In genomic region chr20:49277786-49278035, GRCh38 we compare ENCODE assay signal across 8 cellular contexts. TPM values are rescaled to one million over a fixed set of nuclear protein-coding genes. Genes with fewer than 3 reads are reported as not detected.
A peak's percentile ranks its signal among the peaks of the same experiment; 100 is the strongest.
DNase-seq lines count a peak whose midpoint lies in the region; ATAC-seq and TF ChIP-seq lines count a peak whose summit lies in the region.

No MANE protein-coding gene starts in this region.

- H3K4me3 Mint-ChIP-seq in GM23338 = peak overlapping the region; percentile 100
- H3K4me3 Mint-ChIP-seq in activated B cell treated with CpG ODN at 0.5 μM for 24 hours = peak overlapping the region; percentile 98

- POLR2A ChIA-PET in activated B cell treated with CpG ODN at 0.5 μM for 24 hours (lab: Charles Lee) = interaction anchor here (0.6 to 8.0 kb wide), 5 partner anchors 9 to 231 kb away, joined by 3 to 63 read pairs (median 29); partner anchors contain the start of gene DDX27

- H3K4me1 ChIP-seq in GM23338 (ENCODE audit: insufficient read depth) = peaks cover 19% of the 10 kb centered on the region
- peaks cover 36% of the 10 kb centered on the region for H3K4me1 ChIP-seq in hepatocyte (ENCODE audit: insufficient read depth)
- H3K4me1 ChIP-seq in spleen = peaks cover 27 to 85% (median 76%) of the 10 kb centered on the region in 6 donors

- H3K79me2 ChIP-seq in GM23338 (replicated peaks; ENCODE audit: insufficient read depth) (peaks cover 75% of the 10 kb centered on the region), hepatocyte (peaks cover 86% of the 10 kb centered on the region)

- H3K9me2 ChIP-seq in GM23338 (ENCODE audit: insufficient read depth) (0 out of 2 replicates have a peak, but pooled peaks cover 4% of the 10 kb centered on the region), hepatocyte (replicated peaks; ENCODE audit: insufficient read depth) (no peaks in the 10 kb centered on the region)

- peaks cover 45% of the 10 kb centered on the region for H3K27me3 Mint-ChIP-seq in GM23338 (ENCODE audit: insufficient read depth, low read depth, poor library complexity)
- H3K27me3 Mint-ChIP-seq in activated B cell treated with CpG ODN at 0.5 μM for 24 hours = no peaks in the 10 kb centered on the region

- H2AFZ ChIP-seq in GM23338 (no peak overlapping the region; the same call in 1 of the 2 replicates), hepatocyte (peak overlapping the region; percentile 68)

- H4K20me1 ChIP-seq in GM23338 (replicated peaks; ENCODE audit: insufficient read depth) (peaks cover 37% of the 10 kb centered on the region), hepatocyte (ENCODE audit: insufficient read depth, poor library complexity, severe bottlenecking) (peaks cover 38% of the 10 kb centered on the region)

- H3K9me3 ChIP-seq in hepatocyte (ENCODE audit: low read depth) = no peaks in the 10 kb centered on the region
- H3K9me3 ChIP-seq in spleen = peaks cover 3 to 31% (median 28%) of the 10 kb centered on the region in 8 donors

- H3K4me3 ChIP-seq in GM23338 (peak overlapping the region; percentile 100), hepatocyte (peak overlapping the region; percentile 42), spleen (peak overlapping the region; percentile 61 to 88 (median 78))

- intact Hi-C loops in activated B cell treated with CpG ODN at 0.5 μM for 24 hours (cut with micrococcal nuclease) (loop anchor here (1.0 to 10.0 kb wide), 12 partner anchors 45 to 1925 kb away; partner anchors contain the start of genes CEBPB, CSE1L, DDX27 and PREX1), spleen (cut with DNase I; ENCODE audit: low total_unique reads) (no loop called here)

- peak; percentile 18 to 90 (median 77) for TF ChIP-seq POLR2A in spleen (IDR thresholded peaks at IDR 0.05)

- H3K9me3 Mint-ChIP-seq in GM23338 = peaks cover 49% of the 10 kb centered on the region
- peaks cover 20% of the 10 kb centered on the region for H3K9me3 Mint-ChIP-seq in activated B cell treated with CpG ODN at 0.5 μM for 24 hours

- ATAC-seq in GM23338 (no peak), activated B cell treated with CpG ODN at 0.5 μM for 24 hours (ENCODE audit: low read depth) (no peak), GM21786 (IDR thresholded peaks at IDR 0.05; ENCODE audit: unreplicated experiment) (no peak), HG02885 (IDR thresholded peaks at IDR 0.05; ENCODE audit: poor library complexity, unreplicated experiment) (no peak)

- H3K27ac ChIP-seq in GM23338 (ENCODE audit: low read depth) = no peak overlapping the region
- peak overlapping the region; percentile 98 for H3K27ac ChIP-seq in hepatocyte
- peak overlapping the region; percentile 97 to 99 (median 99) for H3K27ac ChIP-seq in spleen

- WGBS in hepatocyte (ENCODE audit: low lambda C conversion rate, missing lambda C conversion rate) = 0% methylated on average over 7 of the region's 22 CpGs
- 0 to 1% (median 1%) methylated on average over 18 to 22 of the region's 22 CpGs for WGBS in spleen, 5 donors

- H3K36me3 Mint-ChIP-seq in GM23338 (ENCODE audit: low read depth) = peaks cover 74% of the 10 kb centered on the region
- H3K36me3 Mint-ChIP-seq in activated B cell treated with CpG ODN at 0.5 μM for 24 hours (ENCODE audit: low read depth) = peaks cover 72% of the 10 kb centered on the region

- H3K4me1 Mint-ChIP-seq in GM23338 (peaks cover 31% of the 10 kb centered on the region), activated B cell treated with CpG ODN at 0.5 μM for 24 hours (peaks cover 64% of the 10 kb centered on the region)

- TF ChIP-seq CTCF in GM23338 (conservative IDR thresholded peaks at IDR 0.05; ENCODE audit: low read depth in 2 of 2) = no peak
- TF ChIP-seq CTCF in activated B cell treated with CpG ODN at 0.5 μM for 24 hours (IDR thresholded peaks at IDR 0.05) = no peak
- TF ChIP-seq CTCF in hepatocyte (IDR thresholded peaks at IDR 0.05; ENCODE audit: poor library complexity) = no peak
- TF ChIP-seq CTCF in spleen (IDR thresholded peaks at IDR 0.05 in 8 of 11, conservative IDR thresholded peaks at IDR 0.05 in 3 of 11) = no peak

- peak overlapping the region; percentile 84; the same call in 1 of the 2 replicates for H3K27ac Mint-ChIP-seq in GM23338
- peak overlapping the region; percentile 98 for H3K27ac Mint-ChIP-seq in activated B cell treated with CpG ODN at 0.5 μM for 24 hours

- no peaks in the 10 kb centered on the region for H3K27me3 ChIP-seq in GM23338 (ENCODE audit: insufficient read depth)
- no peaks in the 10 kb centered on the region for H3K27me3 ChIP-seq in hepatocyte
- H3K27me3 ChIP-seq in spleen (replicated peaks in 1 of 7) = no peaks in the 10 kb centered on the region

- peaks cover 48% of the 10 kb centered on the region for H3F3A ChIP-seq in GM23338 (replicated peaks; ENCODE audit: low read depth)

- H3K4me2 ChIP-seq in GM23338 = peak overlapping the region; percentile 80
- peak overlapping the region; percentile 89 for H3K4me2 ChIP-seq in hepatocyte

- H3K36me3 ChIP-seq in GM23338 (ENCODE audit: insufficient read depth) (peaks cover 59% of the 10 kb centered on the region), hepatocyte (replicated peaks; ENCODE audit: insufficient read depth, low read depth) (no peaks in the 10 kb centered on the region), spleen (peaks cover 14 to 68% (median 53%) of the 10 kb centered on the region in 6 donors)

- CTCF ChIA-PET in activated B cell treated with CpG ODN at 0.5 μM for 24 hours (lab: Charles Lee) = no interaction called here

- DNase-seq in GM23338 (ENCODE audit: low spot score) = no peak
- no peak for DNase-seq in activated B cell treated with CpG ODN at 0.5 μM for 24 hours
- DNase-seq in hepatocyte (ENCODE audit: low spot score) = no peak
- no peak for DNase-seq in spleen
- no peak for DNase-seq in COR-L47 (lab: John Stamatoyannopoulos, UW)
- DNase-seq in midbrain (lab: John Stamatoyannopoulos, UW) = no peak

TF ChIP-seq in GM23338, 12 proteins besides CTCF, POLR2A, EP300 and RAD21 (continues in another document):
- TF ChIP-seq EZH2phosphoT487 (IDR thresholded peaks at IDR 0.05; ENCODE audit: unreplicated experiment) (no peak), STAT1 (IDR thresholded peaks at IDR 0.05; ENCODE audit: unreplicated experiment) (no peak), ETS1 (IDR thresholded peaks at IDR 0.05) (no peak), ZNF114 (CRISPR knock-in tag; IDR thresholded peaks at IDR 0.05) (no peak), POLR2AphosphoS5 (IDR thresholded peaks at IDR 0.05; ENCODE audit: low read depth) (no peak), NANOG (IDR thresholded peaks at IDR 0.05; ENCODE audit: borderline replicate concordance) (no peak)

RNA-seq across cellular contexts. Expression of gene ZNFX1, which starts 0.1 kb away (rescaled TPM):
- 11.1 and 12.1 TPM in 2 replicates for total RNA-seq in GM23338 (2014; rRNA removed; shearing (Covaris generic))
- polyA plus RNA-seq in GM23338 (2016; fragmentation: Nextera tagmentation; extraction: Ambion mirVana) = 6.1 and 6.2 TPM in 2 replicates
- total RNA-seq in activated B cell treated with CpG ODN at 0.5 μM for 24 hours = 49.6 and 51.9 TPM in 2 replicates
- total RNA-seq in hepatocyte = 13.0 and 13.9 TPM in 2 replicates
- 10.0 and 10.2 TPM in 2 replicates for polyA plus RNA-seq in hepatocyte
- 10 to 100 TPM; 48.0 to 68.9 (median 54.9) TPM for total RNA-seq in spleen
- 10 to 100 TPM in 1 of 3 donors, 1 to 10 TPM in 2; 5.8 to 11.9 (median 6.6) TPM for polyA plus RNA-seq in spleen

RNA-seq across cellular contexts. Expression of gene DDX27, which starts 58.5 kb away (rescaled TPM):
- 50.3 and 53.3 TPM in 2 replicates for total RNA-seq in GM23338 (2014; rRNA removed; shearing (Covaris generic))
- 81.3 and 91.5 TPM in 2 replicates for polyA plus RNA-seq in GM23338 (2016; fragmentation: Nextera tagmentation; extraction: Ambion mirVana)
- total RNA-seq in activated B cell treated with CpG ODN at 0.5 μM for 24 hours = 76.5 and 78.4 TPM in 2 replicates
- total RNA-seq in hepatocyte = 29.1 and 30.1 TPM in 2 replicates
- polyA plus RNA-seq in hepatocyte = 33.9 and 37.0 TPM in 2 replicates
- total RNA-seq in spleen = 10 to 100 TPM; 32.3 to 39.0 (median 36.8) TPM
- 10 to 100 TPM; 30.2 to 38.7 (median 33.3) TPM for polyA plus RNA-seq in spleen

Comparison
In these comparisons a context has a peak if more than half of its experiments do, and no peak if none do; other contexts are left out.
1. H3K4me3 ChIP-seq: peak in every context shown above with its lines; median percentile 100 in GM23338; 78 in spleen; 42 in hepatocyte.